ENCODE assay signal across 15 cellular contexts in the genomic region with DNA sequence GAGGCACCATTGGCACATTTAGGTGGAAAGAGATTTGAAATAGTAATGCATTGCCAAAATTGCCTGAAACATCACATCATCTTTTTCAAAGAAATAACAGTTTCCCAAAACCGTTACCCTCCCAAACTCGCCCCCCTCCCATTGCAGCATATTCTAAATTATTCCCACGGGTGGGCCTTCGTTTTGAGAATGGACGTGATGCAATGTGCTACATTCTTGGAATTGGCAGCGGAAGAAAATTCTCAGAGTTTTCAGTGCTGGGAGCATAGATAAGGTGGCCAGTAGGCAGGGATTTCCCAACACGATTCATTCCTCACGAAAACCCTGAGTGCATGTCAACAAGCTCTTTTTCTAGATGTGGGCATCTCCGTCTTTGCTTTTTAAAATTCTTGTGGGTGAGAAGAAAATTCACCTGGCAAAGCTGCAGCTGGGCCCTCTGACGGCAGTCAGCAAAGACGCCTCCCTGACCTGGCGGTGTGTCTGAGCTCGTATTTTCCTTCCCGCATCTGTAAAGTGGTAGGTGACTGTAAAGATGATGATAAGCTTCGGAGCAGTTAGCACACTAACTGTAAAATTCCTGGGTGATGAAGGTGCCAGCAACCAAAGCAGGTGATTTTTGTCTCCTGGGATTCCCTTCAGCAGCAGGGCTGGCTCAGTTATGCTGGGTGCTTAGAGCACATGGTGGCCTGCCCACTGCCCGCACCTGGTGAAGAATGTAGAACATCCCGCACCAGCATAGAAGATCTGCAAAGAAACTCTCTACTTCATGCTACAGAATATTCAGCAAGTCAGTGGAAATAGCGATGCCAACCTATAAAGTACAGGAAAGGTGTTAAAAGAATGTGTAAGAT.
DNase-seq lines count a peak whose midpoint lies in the region; ATAC-seq, FAIRE-seq and TF ChIP-seq lines count a peak whose summit lies in the region.
"Had no signal": no experiment of that assay in that cellular context is flagged by ENCODE, and none has a peak within 500 bp of the region (broad histone marks: within the 10 kb centered on the region; RNA-seq: fewer than 3 reads in every experiment).

No MANE protein-coding gene starts in this region.

- no peaks in the 10 kb centered on the region for H3K27me3 Mint-ChIP-seq in activated naive CD8-positive, alpha-beta T cell treated with anti-CD3 and anti-CD28 coated beads for 36 hours
- H3K27me3 Mint-ChIP-seq: B cell had no signal

- H3K36me3 Mint-ChIP-seq in activated naive CD8-positive, alpha-beta T cell treated with anti-CD3 and anti-CD28 coated beads for 36 hours, result peaks cover 4% of the 10 kb centered on the region
- H3K36me3 Mint-ChIP-seq: neural progenitor cell had no signal

- WGBS in tibial nerve, 2 donors, result 64% methylated on average over 18 of the region's 18 CpGs

- TF ChIP-seq CTCF in right atrium auricular region (IDR thresholded peaks at IDR 0.05), result no peak
- TF ChIP-seq CTCF in tibial nerve (IDR thresholded peaks at IDR 0.05), result no peak
- TF ChIP-seq CTCF in kidney (IDR thresholded peaks at IDR 0.05; ENCODE audit: borderline replicate concordance, extremely low read depth, insufficient read depth), result no peak

- no peak overlapping the region for H3K9ac ChIP-seq in kidney (ENCODE audit: low read length in 2 of 2)
- H3K9ac ChIP-seq: neural progenitor cell had no signal

- H3K27ac ChIP-seq in right atrium auricular region, result no peak overlapping the region
- H3K27ac ChIP-seq in tibial nerve, result peak overlapping the region in 1 of 4 donors; percentile 14
- no peak overlapping the region for H3K27ac ChIP-seq in kidney (ENCODE audit: low read depth in 2 of 2, low read length in 2 of 2)
- H3K27ac ChIP-seq: colonic mucosa, neural progenitor cell had no signal

- H3K4me3 ChIP-seq in right atrium auricular region, result no peak overlapping the region
- H3K4me3 ChIP-seq in tibial nerve, result no peak overlapping the region
- H3K4me3 ChIP-seq in kidney (ENCODE audit: low read length in 2 of 2), result no peak overlapping the region
- H3K4me3 ChIP-seq: colonic mucosa, neural progenitor cell had no signal

- intact Hi-C loops in Right ventricle myocardium superior (cut with DNase I) (no loop called here), kidney (cut with DNase I) (no loop called here)

- peak; percentile 39 to 70 for TF ChIP-seq EP300 in tibial nerve (IDR thresholded peaks at IDR 0.05)

- ATAC-seq in Right ventricle myocardium superior (ENCODE audit: poor library complexity) (peak; percentile 37), GM21360 (IDR thresholded peaks at IDR 0.05; ENCODE audit: unreplicated experiment) (no peak), GM21717 (IDR thresholded peaks at IDR 0.05; ENCODE audit: unreplicated experiment) (no peak)

- H3K36me3 ChIP-seq in right atrium auricular region, result no peaks in the 10 kb centered on the region
- H3K36me3 ChIP-seq in tibial nerve, result no peaks in the 10 kb centered on the region
- no peaks in the 10 kb centered on the region for H3K36me3 ChIP-seq in kidney (ENCODE audit: control insufficient read depth in 1 of 2, insufficient read depth in 2 of 2, low read length in 2 of 2)
- H3K36me3 ChIP-seq: colonic mucosa, neural progenitor cell had no signal

- H3K9me3 ChIP-seq in right atrium auricular region, result no peaks in the 10 kb centered on the region
- H3K9me3 ChIP-seq in tibial nerve, result no peaks in the 10 kb centered on the region
- no peaks in the 10 kb centered on the region for H3K9me3 ChIP-seq in kidney (ENCODE audit: control insufficient read depth in 1 of 2, low read length in 2 of 2)
- H3K9me3 ChIP-seq: colonic mucosa had no signal

- H3K27me3 ChIP-seq in right atrium auricular region, result no peaks in the 10 kb centered on the region
- no peaks in the 10 kb centered on the region for H3K27me3 ChIP-seq in tibial nerve
- H3K27me3 ChIP-seq: colonic mucosa, neural progenitor cell had no signal

- FAIRE-seq in kidney (lab: Jason Lieb, UNC), result no peak

- no peak overlapping the region for H3K4me3 Mint-ChIP-seq in activated naive CD8-positive, alpha-beta T cell treated with anti-CD3 and anti-CD28 coated beads for 36 hours
- H3K4me3 Mint-ChIP-seq: B cell, neural progenitor cell had no signal

- no peaks in the 10 kb centered on the region for H3K9me3 Mint-ChIP-seq in activated naive CD8-positive, alpha-beta T cell treated with anti-CD3 and anti-CD28 coated beads for 36 hours

- H3K4me1 ChIP-seq in right atrium auricular region (peaks cover 0 to 8% of the 10 kb centered on the region in 2 donors), tibial nerve (peaks cover 0 to 8% (median 0%) of the 10 kb centered on the region in 4 donors), kidney (ENCODE audit: control insufficient read depth in 1 of 2, insufficient read depth in 1 of 2, low read depth in 1 of 2, low read length in 2 of 2) (peaks cover 0 to 3% of the 10 kb centered on the region in 2 donors)
- H3K4me1 ChIP-seq: colonic mucosa, neural progenitor cell had no signal

- no peak for DNase-seq in Right ventricle myocardium superior
- DNase-seq in right atrium auricular region (ENCODE audit: low spot score), result no peak
- DNase-seq in activated naive CD8-positive, alpha-beta T cell treated with anti-CD3 and anti-CD28 coated beads for 36 hours, result peak; percentile 19
- peak; percentile 35 for DNase-seq in glomerular visceral epithelial cell (ENCODE audit: extremely low spot score)
- DNase-seq in tibial nerve (ENCODE audit: low spot score in 2 of 2), result no peak
- no peak for DNase-seq in kidney
- DNase-seq: activated effector memory CD4-positive, alpha-beta T cell treated with Interleukin-2 at 50 U/mL for 16 hours; colonic mucosa; EL; NCI-H345; stimulated activated CD4-positive, alpha-beta T cell treated with anti-CD3 and anti-CD28 coated beads, Interleukin-12 subunit alpha, Interleukin-12 subunit beta, amount 100 ng/mL, for 4 hours had no signal

- H3K4me1 Mint-ChIP-seq in activated naive CD8-positive, alpha-beta T cell treated with anti-CD3 and anti-CD28 coated beads for 36 hours, result peaks cover 19% of the 10 kb centered on the region
- H3K4me1 Mint-ChIP-seq: B cell had no signal

- peak overlapping the region; percentile 69 for H3K27ac Mint-ChIP-seq in activated naive CD8-positive, alpha-beta T cell treated with anti-CD3 and anti-CD28 coated beads for 36 hours
- H3K27ac Mint-ChIP-seq: B cell, neural progenitor cell had no signal

- TF ChIP-seq POLR2A in tibial nerve (IDR thresholded peaks at IDR 0.05), result no peak

Comparison
In these comparisons a context has a peak if more than half of its experiments do, and no peak if none do; other contexts are left out.
1. DNase-seq: peak in activated naive CD8-positive, alpha-beta T cell treated with anti-CD3 and anti-CD28 coated beads for 36 hours (single experiment) and glomerular visceral epithelial cell (single experiment); none in Right ventricle myocardium superior (single experiment), right atrium auricular region (single experiment), tibial nerve (0 of 2) and kidney (single experiment).